In genomic region chr16:47143677-47144558, GRCh38 we compare ENCODE assay signal across 8 cellular contexts. TPM values are rescaled to one million over a fixed set of nuclear protein-coding genes. Genes with fewer than 3 reads are reported as not detected.
DNase-seq lines count a peak whose midpoint lies in the region; ATAC-seq lines count a peak whose summit lies in the region.

TSS of gene NETO2 (minus strand) at chr16:47143945. CDS start at chr16:47143612, 333 bp downstream.

- H3K36me3 Mint-ChIP-seq in central memory CD8-positive, alpha-beta T cell (ENCODE audit: insufficient read depth) = peaks cover 8% of the 10 kb centered on the region

- peaks cover 19% of the 10 kb centered on the region for H3K4me1 Mint-ChIP-seq in central memory CD8-positive, alpha-beta T cell

- H3K9me3 Mint-ChIP-seq in central memory CD8-positive, alpha-beta T cell = no peaks in the 10 kb centered on the region

- peaks cover 12% of the 10 kb centered on the region for H3K27me3 Mint-ChIP-seq in central memory CD8-positive, alpha-beta T cell

- ATAC-seq in HG02759 (IDR thresholded peaks at IDR 0.05; ENCODE audit: unreplicated experiment) (peak; percentile 62), left colon (peak; percentile 56)
- peak; percentile 70 for ATAC-seq in central memory CD8-positive, alpha-beta T cell (replicated peaks; ENCODE audit: extremely low read depth, poor library complexity, severe bottlenecking)

- H3K4me3 Mint-ChIP-seq in central memory CD8-positive, alpha-beta T cell = peak within 1 kb of the TSS; percentile 78

- peak; percentile 47 to 63 for DNase-seq in NCI-H2081 (lab: John Stamatoyannopoulos, UW)
- DNase-seq in NCI-H2081 treated with DMSO at 0.1 percent for 48 hours (lab: John Stamatoyannopoulos, UW) = no peak
- DNase-seq in NCI-H146 treated with DMSO at 0.1 percent for 48 hours (lab: John Stamatoyannopoulos, UW; ENCODE audit: unreplicated experiment) = peak; percentile 36
- DNase-seq in activated CD4-positive, CD25-positive, alpha-beta regulatory T cell (lab: John Stamatoyannopoulos, UW) = peak; percentile 25 to 52 (median 44)
- peak; percentile 34 to 38 for DNase-seq in central memory CD8-positive, alpha-beta T cell (ENCODE audit: low spot score in 2 of 2)
- DNase-seq in left colon = peak; percentile 28 to 77
- peak; percentile 58 for DNase-seq in stimulated activated CD4-positive, alpha-beta T cell treated with anti-CD3 and anti-CD28 coated beads, Interleukin-2, amount 100 ng/mL, for 4 hours (ENCODE audit: low read depth)

- intact Hi-C loops in left colon (cut with DNase I, micrococcal nuclease) = loop anchor here in 1 of 2 donors (10.0 kb wide), 1 partner anchor 1021 kb away; no protein-coding TSS in a partner anchor

- H3K27ac Mint-ChIP-seq in central memory CD8-positive, alpha-beta T cell (ENCODE audit: low read depth) = peak within 1 kb of the TSS; percentile 87

RNA-seq across cellular contexts. Expression of gene NETO2, which starts in this region (rescaled TPM):
- 10 to 100 TPM in 1 of 2 donors, 1 to 10 TPM in 1; 3.0 to 28.0 TPM for total RNA-seq in left colon
